In genomic region chr17:72924181-72924580, GRCh38 we compare ENCODE assay signal across 4 cellular contexts.
"Had no signal": no experiment of that assay in that cellular context is flagged by ENCODE, and none has a peak within 500 bp of the region (broad histone marks: within the 10 kb centered on the region; RNA-seq: fewer than 3 reads in every experiment).

No MANE protein-coding gene starts in this region.

- ATAC-seq: GM23338 had no signal

- DNase-seq: H9, HCEC 1CT, IMR-90 had no signal

- H3K4me2 ChIP-seq: GM23338 had no signal

- H3K4me3 ChIP-seq: GM23338 had no signal

- H2AFZ ChIP-seq: GM23338 had no signal
